ENCODE assay signal across 1 cellular context in the genomic region with DNA sequence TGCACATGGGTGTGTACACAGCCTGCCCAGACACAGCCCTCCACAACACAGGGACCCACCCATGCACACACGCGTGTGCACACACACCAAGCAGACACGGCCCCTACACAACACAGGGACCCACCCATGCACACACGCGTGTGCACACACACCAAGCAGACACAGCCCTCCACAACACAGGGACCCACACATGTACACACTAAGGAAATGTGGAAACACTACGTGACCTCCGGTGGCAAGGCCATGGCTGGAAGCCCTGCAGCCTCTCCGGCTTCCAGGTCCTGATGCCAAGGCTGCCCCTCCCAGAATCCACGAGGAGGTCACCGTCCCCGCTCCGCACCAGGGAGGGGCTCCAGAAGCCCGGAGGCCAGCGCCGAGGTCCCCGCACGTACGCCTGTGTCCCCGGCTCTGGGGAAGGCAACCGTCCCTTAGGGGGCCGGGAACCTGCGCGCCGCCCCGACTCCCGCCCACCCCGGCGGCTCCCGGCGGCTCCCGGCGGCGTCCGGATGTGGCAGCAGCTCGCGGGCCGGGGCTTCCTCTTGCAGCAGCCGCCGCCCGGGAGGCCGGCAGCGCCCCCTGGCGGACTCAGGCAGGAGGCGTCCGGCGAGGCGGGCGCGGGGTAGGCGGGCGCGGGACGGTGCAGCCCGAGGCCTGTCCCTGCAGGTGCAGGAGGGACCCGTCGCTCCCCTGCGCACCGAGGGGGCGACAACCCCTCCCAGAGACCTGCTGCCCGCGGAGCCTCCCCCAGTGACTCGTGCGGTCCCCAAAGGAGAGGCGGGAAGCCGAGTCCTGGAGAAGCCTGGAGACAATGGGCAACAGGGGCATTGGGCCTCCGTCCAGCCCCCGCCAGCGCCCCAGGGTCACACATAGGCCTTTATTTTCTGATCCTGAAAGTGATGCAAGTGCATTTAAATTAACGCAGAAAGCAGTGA.
A peak's percentile ranks its signal among the peaks of the same experiment; 100 is the strongest.
TF ChIP-seq lines count a peak whose summit lies in the region.

No MANE protein-coding gene starts in this region.

TF ChIP-seq in WTC11, 78 proteins besides CTCF, POLR2A, EP300 and RAD21 (continued from another document):
- TF ChIP-seq FOXP1 (CRISPR knock-in tag; IDR thresholded peaks at IDR 0.05; ENCODE audit: borderline replicate concordance) (peak; percentile 84; the same call in 1 of the 2 replicates), CREM (CRISPR knock-in tag; IDR thresholded peaks at IDR 0.05) (peak; percentile 74; the same call in 1 of the 2 replicates), NFYB (CRISPR knock-in tag; conservative IDR thresholded peaks at IDR 0.05; ENCODE audit: low read depth) (no peak), MYBL2 (CRISPR knock-in tag; IDR thresholded peaks at IDR 0.05) (peak; percentile 81; the same call in 1 of the 2 replicates), CREB1 (CRISPR knock-in tag; IDR thresholded peaks at IDR 0.05) (no peak), ATF6 (CRISPR knock-in tag; IDR thresholded peaks at IDR 0.05) (no peak), ZNF138 (CRISPR knock-in tag; conservative IDR thresholded peaks at IDR 0.05) (0 out of 2 replicates have a peak, but pooled peaks have one; percentile 18), JUN (CRISPR knock-in tag; IDR thresholded peaks at IDR 0.05) (no peak), SMAD4 (CRISPR knock-in tag; IDR thresholded peaks at IDR 0.05) (no peak), FOXK1 (CRISPR knock-in tag; IDR thresholded peaks at IDR 0.05) (peak; percentile 67; the same call in 1 of the 2 replicates), ZBTB43 (CRISPR knock-in tag; IDR thresholded peaks at IDR 0.05) (peak; percentile 70; the same call in 1 of the 2 replicates), CBFB (CRISPR knock-in tag; IDR thresholded peaks at IDR 0.05; ENCODE audit: low read depth) (no peak), USF2 (CRISPR knock-in tag; IDR thresholded peaks at IDR 0.05) (peak; percentile 43), NFE2L1 (CRISPR knock-in tag; IDR thresholded peaks at IDR 0.05) (peak; percentile 31; the same call in 1 of the 2 replicates), GABPB1 (CRISPR knock-in tag; IDR thresholded peaks at IDR 0.05) (peak; percentile 45; the same call in 1 of the 2 replicates), HMGA2 (CRISPR knock-in tag; IDR thresholded peaks at IDR 0.05) (no peak), ZNF317 (CRISPR knock-in tag; IDR thresholded peaks at IDR 0.05; ENCODE audit: borderline replicate concordance, low read depth) (0 out of 2 replicates have a peak, but pooled peaks have one; percentile 40), ZNF121 (CRISPR knock-in tag; IDR thresholded peaks at IDR 0.05) (peak; percentile 88), STAT6 (CRISPR knock-in tag; conservative IDR thresholded peaks at IDR 0.05; ENCODE audit: low read depth) (no peak), JAZF1 (CRISPR knock-in tag; IDR thresholded peaks at IDR 0.05) (no peak), ELF4 (CRISPR knock-in tag; IDR thresholded peaks at IDR 0.05; ENCODE audit: low read depth) (0 out of 2 replicates have a peak, but pooled peaks have one; percentile 41), MLX (CRISPR knock-in tag; IDR thresholded peaks at IDR 0.05) (0 out of 2 replicates have a peak, but pooled peaks have one; percentile 57), ZSCAN18 (CRISPR knock-in tag; IDR thresholded peaks at IDR 0.05) (no peak), USF1 (CRISPR knock-in tag; IDR thresholded peaks at IDR 0.05) (no peak), FOXP4 (CRISPR knock-in tag; IDR thresholded peaks at IDR 0.05) (peak; percentile 79), RELA (CRISPR knock-in tag; IDR thresholded peaks at IDR 0.05; ENCODE audit: borderline replicate concordance) (peak; percentile 71; the same call in 1 of the 2 replicates), ATF1 (CRISPR knock-in tag; IDR thresholded peaks at IDR 0.05) (peak; percentile 80; the same call in 1 of the 2 replicates), PRRX2 (CRISPR knock-in tag; IDR thresholded peaks at IDR 0.05) (no peak), OVOL2 (CRISPR knock-in tag; IDR thresholded peaks at IDR 0.05; ENCODE audit: borderline replicate concordance) (no peak)
- TF ChIP-seq, protein P1, sequence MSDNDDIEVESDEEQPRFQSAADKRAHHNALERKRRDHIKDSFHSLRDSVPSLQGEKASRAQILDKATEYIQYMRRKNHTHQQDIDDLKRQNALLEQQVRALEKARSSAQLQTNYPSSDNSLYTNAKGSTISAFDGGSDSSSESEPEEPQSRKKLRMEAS (CRISPR knock-in tag; IDR thresholded peaks at IDR 0.05) = no peak; the same call in 1 of the 2 replicates
- TF ChIP-seq, protein P2, sequence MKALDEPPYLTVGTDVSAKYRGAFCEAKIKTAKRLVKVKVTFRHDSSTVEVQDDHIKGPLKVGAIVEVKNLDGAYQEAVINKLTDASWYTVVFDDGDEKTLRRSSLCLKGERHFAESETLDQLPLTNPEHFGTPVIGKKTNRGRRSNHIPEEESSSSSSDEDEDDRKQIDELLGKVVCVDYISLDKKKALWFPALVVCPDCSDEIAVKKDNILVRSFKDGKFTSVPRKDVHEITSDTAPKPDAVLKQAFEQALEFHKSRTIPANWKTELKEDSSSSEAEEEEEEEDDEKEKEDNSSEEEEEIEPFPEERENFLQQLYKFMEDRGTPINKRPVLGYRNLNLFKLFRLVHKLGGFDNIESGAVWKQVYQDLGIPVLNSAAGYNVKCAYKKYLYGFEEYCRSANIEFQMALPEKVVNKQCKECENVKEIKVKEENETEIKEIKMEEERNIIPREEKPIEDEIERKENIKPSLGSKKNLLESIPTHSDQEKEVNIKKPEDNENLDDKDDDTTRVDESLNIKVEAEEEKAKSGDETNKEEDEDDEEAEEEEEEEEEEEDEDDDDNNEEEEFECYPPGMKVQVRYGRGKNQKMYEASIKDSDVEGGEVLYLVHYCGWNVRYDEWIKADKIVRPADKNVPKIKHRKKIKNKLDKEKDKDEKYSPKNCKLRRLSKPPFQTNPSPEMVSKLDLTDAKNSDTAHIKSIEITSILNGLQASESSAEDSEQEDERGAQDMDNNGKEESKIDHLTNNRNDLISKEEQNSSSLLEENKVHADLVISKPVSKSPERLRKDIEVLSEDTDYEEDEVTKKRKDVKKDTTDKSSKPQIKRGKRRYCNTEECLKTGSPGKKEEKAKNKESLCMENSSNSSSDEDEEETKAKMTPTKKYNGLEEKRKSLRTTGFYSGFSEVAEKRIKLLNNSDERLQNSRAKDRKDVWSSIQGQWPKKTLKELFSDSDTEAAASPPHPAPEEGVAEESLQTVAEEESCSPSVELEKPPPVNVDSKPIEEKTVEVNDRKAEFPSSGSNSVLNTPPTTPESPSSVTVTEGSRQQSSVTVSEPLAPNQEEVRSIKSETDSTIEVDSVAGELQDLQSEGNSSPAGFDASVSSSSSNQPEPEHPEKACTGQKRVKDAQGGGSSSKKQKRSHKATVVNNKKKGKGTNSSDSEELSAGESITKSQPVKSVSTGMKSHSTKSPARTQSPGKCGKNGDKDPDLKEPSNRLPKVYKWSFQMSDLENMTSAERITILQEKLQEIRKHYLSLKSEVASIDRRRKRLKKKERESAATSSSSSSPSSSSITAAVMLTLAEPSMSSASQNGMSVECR (CRISPR knock-in tag; IDR thresholded peaks at IDR 0.05; ENCODE audit: borderline replicate concordance) = no peak
- TF ChIP-seq, protein P3, sequence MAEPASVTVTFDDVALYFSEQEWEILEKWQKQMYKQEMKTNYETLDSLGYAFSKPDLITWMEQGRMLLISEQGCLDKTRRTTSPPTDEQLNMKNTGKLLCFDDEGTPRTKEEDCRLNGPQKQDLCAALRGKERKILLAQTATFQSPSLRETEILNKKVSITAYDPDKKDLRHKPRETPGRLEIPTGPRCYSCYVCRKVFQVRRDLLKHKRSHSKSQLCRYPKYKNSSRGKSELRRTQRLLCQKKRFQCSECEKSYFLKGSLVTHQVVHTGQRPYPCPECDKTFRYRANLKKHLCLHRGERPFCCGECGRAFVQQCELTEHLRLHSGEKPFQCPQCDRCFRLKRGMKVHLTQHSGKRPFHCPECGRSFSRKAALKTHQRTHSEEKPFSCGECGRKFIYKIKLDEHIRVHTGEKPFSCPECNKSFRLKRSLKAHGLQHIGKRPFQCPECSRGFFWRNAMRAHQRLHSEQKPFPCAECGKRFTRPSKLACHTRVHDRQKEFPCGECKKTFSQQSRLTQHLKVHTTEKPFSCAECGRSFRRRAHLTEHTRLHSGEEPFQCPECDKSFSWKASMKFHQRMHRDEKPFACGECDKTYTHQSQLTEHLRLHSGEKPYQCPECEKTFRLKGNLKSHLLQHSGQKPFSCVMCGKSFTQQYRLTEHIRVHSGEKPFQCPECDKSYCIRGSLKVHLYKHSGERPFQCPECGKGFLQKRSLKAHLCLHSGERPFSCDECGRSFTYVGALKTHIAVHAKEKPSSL (CRISPR knock-in tag; conservative IDR thresholded peaks at IDR 0.05) = no peak
TF ChIP-seq in WTC11: peak in this region for 22.
